14 cellular contexts compared by ENCODE assay signal in genomic region chr3:114606336-114606735, GRCh38.
"Had no signal": no experiment of that assay in that cellular context is flagged by ENCODE, and none has a peak within 500 bp of the region (broad histone marks: within the 10 kb centered on the region; RNA-seq: fewer than 3 reads in every experiment).

No MANE protein-coding gene starts in this region.

- DNase-seq: activated CD4-positive, alpha-beta T cell treated with anti-CD3 and anti-CD28 coated beads for 4 hours; activated CD8-positive, alpha-beta memory T cell treated with anti-CD3 and anti-CD28 coated beads, Interleukin-2, amount 50 U/mL, for 4 hours; activated CD8-positive, alpha-beta T cell treated with anti-CD3 and anti-CD28 coated beads for 36 hours; activated naive CD8-positive, alpha-beta T cell treated with anti-CD3 and anti-CD28 coated beads, Interleukin-2, amount 10 ng/mL, durations not matched to agents 7 days and 5 days; anterior cingulate cortex; immature natural killer cell; stimulated activated CD4-positive, alpha-beta T cell treated with anti-CD3 and anti-CD28 coated beads, Interleukin-12 subunit alpha, Interleukin-12 subunit beta, amount 100 ng/mL, for 4 hours; stimulated activated naive CD4-positive, alpha-beta T cell; T-cell; WERI-Rb-1 had no signal

- H3K36me3 ChIP-seq: neutrophil, WERI-Rb-1 had no signal

- ATAC-seq: activated CD8-positive, alpha-beta T cell treated with anti-CD3 and anti-CD28 coated beads for 36 hours; sciatic nerve; T-cell had no signal

- H3K27ac ChIP-seq: coronary artery, neutrophil, SK-N-MC, WERI-Rb-1 had no signal

- H3K9me3 ChIP-seq: neutrophil had no signal

- H3K27me3 ChIP-seq: neutrophil had no signal

- H3K4me3 ChIP-seq: coronary artery, SK-N-MC had no signal
